23 cellular contexts compared by ENCODE assay signal in genomic region chr1:53539226-53539625, GRCh38.
"Had no signal": no experiment of that assay in that cellular context is flagged by ENCODE, and none has a peak within 500 bp of the region (broad histone marks: within the 10 kb centered on the region; RNA-seq: fewer than 3 reads in every experiment).

No MANE protein-coding gene starts in this region.

- H3K27me3 ChIP-seq: hepatocyte, neutrophil, sigmoid colon, transverse colon had no signal

- H3K27ac Mint-ChIP-seq: dendritic cell treated with granulocyte-macrophage colony-stimulating factor and Interleukin-4, amounts not matched to agents 40 ng/mL and 50 ng/mL, for 4 days; naive B cell; nephron had no signal

- ATAC-seq: foreskin keratinocyte, left colon, left ventricle myocardium superior had no signal

- H3K36me3 Mint-ChIP-seq: naive B cell had no signal

- H3K27me3 Mint-ChIP-seq: dendritic cell treated with granulocyte-macrophage colony-stimulating factor and Interleukin-4, amounts not matched to agents 40 ng/mL and 50 ng/mL, for 4 days had no signal

- H3K4me3 Mint-ChIP-seq: dendritic cell treated with granulocyte-macrophage colony-stimulating factor and Interleukin-4, amounts not matched to agents 40 ng/mL and 50 ng/mL, for 4 days; naive B cell; nephron had no signal

- DNase-seq: erythroblast; foreskin keratinocyte; head of caudate nucleus; left colon; left ventricle myocardium superior; mesendoderm; naive B cell; sigmoid colon; stimulated activated CD4-positive, alpha-beta T cell treated with anti-CD3 and anti-CD28 coated beads, Interleukin-2, amount 100 ng/mL, for 24 hours; stimulated activated CD4-positive, alpha-beta T cell treated with anti-CD3 and anti-CD28 coated beads, Interleukin-4, amount 100 ng/mL, for 4 hours; stimulated activated naive CD4-positive, alpha-beta T cell; stomach; substantia nigra; transverse colon had no signal

- H3K4me3 ChIP-seq: hepatocyte, lung, sigmoid colon, skin epidermis, stomach, thoracic aorta, transverse colon had no signal

- H3K4me1 Mint-ChIP-seq: naive B cell had no signal

- H3K36me3 ChIP-seq: neutrophil, sigmoid colon, stomach, thoracic aorta, transverse colon had no signal

- FAIRE-seq: colon, endothelial cell of umbilical vein had no signal

- H3K9me3 Mint-ChIP-seq: dendritic cell treated with granulocyte-macrophage colony-stimulating factor and Interleukin-4, amounts not matched to agents 40 ng/mL and 50 ng/mL, for 4 days; naive B cell; nephron had no signal
